In the genomic region with DNA sequence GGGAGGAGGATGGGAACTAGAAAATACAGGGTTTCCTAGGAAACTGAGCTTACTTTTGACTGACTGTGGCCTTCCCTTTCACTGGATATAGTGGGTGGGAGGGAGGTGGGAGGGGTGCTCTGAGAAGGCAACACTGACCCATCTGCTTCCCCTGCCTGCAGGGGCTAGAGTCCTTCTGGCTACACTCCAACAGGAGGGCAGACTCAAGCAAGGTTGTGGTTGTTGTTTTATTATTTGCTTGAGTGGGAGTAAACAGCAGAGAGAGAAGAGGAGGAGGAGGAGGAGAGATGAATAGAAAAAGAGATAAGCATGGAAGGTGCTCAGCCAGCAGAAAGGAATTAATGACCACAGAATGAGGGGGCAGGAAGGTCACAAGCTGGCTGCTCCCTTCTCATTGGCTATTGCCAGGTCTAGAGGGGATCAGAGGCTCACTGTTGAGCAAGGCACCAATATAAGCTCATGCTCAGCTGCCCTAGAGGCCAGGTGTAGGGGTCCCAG, we compare ENCODE assay signal across 16 cellular contexts.
DNase-seq lines count a peak whose midpoint lies in the region; ATAC-seq and TF ChIP-seq lines count a peak whose summit lies in the region.
"Had no signal": no experiment of that assay in that cellular context is flagged by ENCODE, and none has a peak within 500 bp of the region (broad histone marks: within the 10 kb centered on the region; RNA-seq: fewer than 3 reads in every experiment).

No MANE protein-coding gene starts in this region.

- no peak overlapping the region for H3K14ac ChIP-seq in neuronal stem cell (ENCODE audit: low read length)

- no peak overlapping the region for H3K23ac ChIP-seq in neuronal stem cell (ENCODE audit: low read depth, low read length, poor library complexity)

- no peak overlapping the region for H3K4me2 ChIP-seq in neuronal stem cell (ENCODE audit: insufficient read depth, low read length, poor library complexity, severe bottlenecking)
- H3K4me2 ChIP-seq: BLaER1 had no signal

- no peaks in the 10 kb centered on the region for H3K9me3 ChIP-seq in HEK293 (ENCODE audit: control insufficient read depth, insufficient read depth, low read depth, low read length)
- no peaks in the 10 kb centered on the region for H3K9me3 ChIP-seq in neuronal stem cell (replicated peaks in 1 of 2; ENCODE audit: control insufficient read depth in 2 of 2, insufficient read depth in 1 of 2, low read depth in 1 of 2, low read length in 2 of 2)
- H3K9me3 ChIP-seq: adrenal gland, colonic mucosa, prostate gland had no signal

- H3K4me1 ChIP-seq in HEK293 (ENCODE audit: control insufficient read depth, insufficient read depth, low read length) (peaks cover 4% of the 10 kb centered on the region), neuronal stem cell (ENCODE audit: control insufficient read depth in 2 of 2, insufficient read depth in 1 of 2, low read depth in 1 of 2, low read length in 2 of 2) (peaks cover 30% of the 10 kb centered on the region in 2 donors)
- H3K4me1 ChIP-seq: adrenal gland, colonic mucosa, prostate gland had no signal

- H3K4me3 ChIP-seq in HEK293 (ENCODE audit: low read depth, low read length) (no peak overlapping the region), neuronal stem cell (ENCODE audit: low read length in 2 of 2) (no peak overlapping the region)
- H3K4me3 ChIP-seq: adrenal gland, BLaER1, colonic mucosa, prostate gland had no signal

- no peak overlapping the region for H3K9ac ChIP-seq in neuronal stem cell (ENCODE audit: low read depth, low read length, poor library complexity)
- H3K9ac ChIP-seq: BLaER1 had no signal

- H2BK5ac ChIP-seq in neuronal stem cell (ENCODE audit: low read length): no peak overlapping the region

- CTCF ChIA-PET in HEK293 (lab: Yijun Ruan, JAX): interaction anchor here (0.6 to 1.1 kb wide), 3 partner anchors 11 to 114 kb away, joined by 3 read pairs; no protein-coding TSS in a partner anchor

- H4K91ac ChIP-seq in neuronal stem cell (ENCODE audit: low read depth, low read length, poor library complexity): no peak overlapping the region

- no peak for ATAC-seq in HG03159 (IDR thresholded peaks at IDR 0.05; ENCODE audit: unreplicated experiment)
- ATAC-seq: activated CD4-positive, alpha-beta T cell treated with anti-CD3 and anti-CD28 coated beads for 36 hours; stimulated activated naive B cell treated with anti-CD40 and anti-IgM and Interleukin-4, amounts not matched to agents 10 μg/mL and 1 μg/mL and 100 μg/mL, for 72 hours had no signal

- no peak for TF ChIP-seq CTCF in HEK293 (tag by site-specific recombination; IDR thresholded peaks at IDR 0.05)

- no peak overlapping the region for H2AK5ac ChIP-seq in neuronal stem cell (ENCODE audit: low read depth, low read length)

- no peaks in the 10 kb centered on the region for H3K36me3 ChIP-seq in HEK293 (ENCODE audit: control insufficient read depth in 2 of 2, insufficient read depth in 1 of 2, low read length in 2 of 2)
- H3K36me3 ChIP-seq in neuronal stem cell (replicated peaks in 1 of 2; ENCODE audit: control insufficient read depth in 2 of 2, insufficient read depth in 2 of 2, low read length in 2 of 2): peaks cover under 1 to 22% of the 10 kb centered on the region in 2 donors
- H3K36me3 ChIP-seq: adrenal gland, colonic mucosa, prostate gland had no signal

- no peak overlapping the region for H2BK120ac ChIP-seq in neuronal stem cell (ENCODE audit: low read depth, low read length)

- H3K79me1 ChIP-seq in neuronal stem cell (ENCODE audit: low read depth, low read length): no peaks in the 10 kb centered on the region

- no peak overlapping the region for H3K18ac ChIP-seq in neuronal stem cell (ENCODE audit: low read length)

- no peak overlapping the region for H2AFZ ChIP-seq in neuronal stem cell (ENCODE audit: low read length)

- H3K4ac ChIP-seq in neuronal stem cell (ENCODE audit: low read length): no peak overlapping the region

- no peak overlapping the region for H2BK12ac ChIP-seq in neuronal stem cell (ENCODE audit: low read length)

- DNase-seq in NCI-H2171 (lab: John Stamatoyannopoulos, UW) (peak; percentile 45), neuronal stem cell (ENCODE audit: low spot score) (peak; percentile 47), DMS153 treated with DMSO at 0.1 percent for 48 hours (lab: John Stamatoyannopoulos, UW; ENCODE audit: unreplicated experiment) (no peak), GM19240 (ENCODE audit: insufficient read length, low spot score) (no peak)
- no peak for DNase-seq in stimulated activated CD4-positive, alpha-beta T cell treated with anti-CD3 and anti-CD28 coated beads, Interleukin-12 subunit alpha, Interleukin-12 subunit beta, amount 100 ng/mL, for 4 hours
- DNase-seq: activated CD4-positive, alpha-beta T cell treated with anti-CD3 and anti-CD28 coated beads for 36 hours; adrenal gland; colonic mucosa; NCI-H1436; stimulated activated CD4-positive, alpha-beta T cell treated with anti-CD3 and anti-CD28 coated beads, Interleukin-4, amount 100 ng/mL, for 1 hour; stimulated activated naive B cell treated with anti-CD40 and anti-IgM and Interleukin-4, amounts not matched to agents 10 μg/mL and 1 μg/mL and 100 μg/mL, for 72 hours had no signal

- no peak overlapping the region for H4K8ac ChIP-seq in neuronal stem cell (ENCODE audit: low read depth, low read length)

- POLR2A ChIA-PET in HEK293 (lab: Yijun Ruan, JAX): interaction anchor here (1.1 to 1.2 kb wide), 2 partner anchors 17 kb away, joined by 3 to 5 read pairs; no protein-coding TSS in a partner anchor

- no peak overlapping the region for H3K27ac ChIP-seq in HEK293 (ENCODE audit: extremely low read depth, low read depth, low read length)
- H3K27ac ChIP-seq in cingulate gyrus (ENCODE audit: low read depth, low read length): peak overlapping the region; percentile 55
- peak overlapping the region; percentile 88 for H3K27ac ChIP-seq in neuronal stem cell (replicated peaks; ENCODE audit: low read length)
- H3K27ac ChIP-seq: adrenal gland, BLaER1, colonic mucosa, prostate gland had no signal

- H2BK15ac ChIP-seq in neuronal stem cell (ENCODE audit: low read length): no peak overlapping the region

- no peaks in the 10 kb centered on the region for H3K27me3 ChIP-seq in neuronal stem cell (ENCODE audit: control insufficient read depth in 3 of 3, insufficient read depth in 3 of 3, low read depth in 1 of 3, low read length in 3 of 3)
- H3K27me3 ChIP-seq: adrenal gland, BLaER1, colonic mucosa had no signal

TF ChIP-seq in HEK293, 187 proteins besides CTCF, POLR2A, EP300 and RAD21:
- TF ChIP-seq ZBTB17 (tag by site-specific recombination; IDR thresholded peaks at IDR 0.05): no peak
- TF ChIP-seq ZNF211 (tag by site-specific recombination; IDR thresholded peaks at IDR 0.05; ENCODE audit: low read depth): no peak
- TF ChIP-seq ZFHX2 (tag by site-specific recombination; conservative IDR thresholded peaks at IDR 0.05): peak; percentile 100
- TF ChIP-seq EGR2 (tag by site-specific recombination; IDR thresholded peaks at IDR 0.05; ENCODE audit: low read depth): peak; percentile 100
- TF ChIP-seq ZNF133 (tag by site-specific recombination; IDR thresholded peaks at IDR 0.05): no peak
- TF ChIP-seq, protein P1, sequence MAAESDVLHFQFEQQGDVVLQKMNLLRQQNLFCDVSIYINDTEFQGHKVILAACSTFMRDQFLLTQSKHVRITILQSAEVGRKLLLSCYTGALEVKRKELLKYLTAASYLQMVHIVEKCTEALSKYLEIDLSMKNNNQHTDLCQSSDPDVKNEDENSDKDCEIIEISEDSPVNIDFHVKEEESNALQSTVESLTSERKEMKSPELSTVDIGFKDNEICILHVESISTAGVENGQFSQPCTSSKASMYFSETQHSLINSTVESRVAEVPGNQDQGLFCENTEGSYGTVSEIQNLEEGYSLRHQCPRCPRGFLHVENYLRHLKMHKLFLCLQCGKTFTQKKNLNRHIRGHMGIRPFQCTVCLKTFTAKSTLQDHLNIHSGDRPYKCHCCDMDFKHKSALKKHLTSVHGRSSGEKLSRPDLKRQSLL (tag by site-specific recombination; IDR thresholded peaks at IDR 0.05): no peak
- TF ChIP-seq RBAK (tag by site-specific recombination; IDR thresholded peaks at IDR 0.05): no peak
- TF ChIP-seq, protein P2, sequence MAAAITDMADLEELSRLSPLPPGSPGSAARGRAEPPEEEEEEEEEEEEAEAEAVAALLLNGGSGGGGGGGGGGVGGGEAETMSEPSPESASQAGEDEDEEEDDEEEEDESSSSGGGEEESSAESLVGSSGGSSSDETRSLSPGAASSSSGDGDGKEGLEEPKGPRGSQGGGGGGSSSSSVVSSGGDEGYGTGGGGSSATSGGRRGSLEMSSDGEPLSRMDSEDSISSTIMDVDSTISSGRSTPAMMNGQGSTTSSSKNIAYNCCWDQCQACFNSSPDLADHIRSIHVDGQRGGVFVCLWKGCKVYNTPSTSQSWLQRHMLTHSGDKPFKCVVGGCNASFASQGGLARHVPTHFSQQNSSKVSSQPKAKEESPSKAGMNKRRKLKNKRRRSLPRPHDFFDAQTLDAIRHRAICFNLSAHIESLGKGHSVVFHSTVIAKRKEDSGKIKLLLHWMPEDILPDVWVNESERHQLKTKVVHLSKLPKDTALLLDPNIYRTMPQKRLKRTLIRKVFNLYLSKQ (tag by site-specific recombination; IDR thresholded peaks at IDR 0.05; ENCODE audit: borderline replicate concordance): no peak
- TF ChIP-seq ZNF76 (tag by site-specific recombination; IDR thresholded peaks at IDR 0.05; ENCODE audit: borderline replicate concordance, low read depth): no peak
- TF ChIP-seq MZF1 (tag by site-specific recombination; IDR thresholded peaks at IDR 0.05; ENCODE audit: borderline replicate concordance): peak; percentile 79; the same call in 1 of the 2 replicates
- no peak for TF ChIP-seq ZNF776 (tag by site-specific recombination; IDR thresholded peaks at IDR 0.05; ENCODE audit: borderline replicate concordance)
- TF ChIP-seq REPIN1 (tag by site-specific recombination; IDR thresholded peaks at IDR 0.05; ENCODE audit: low read depth): no peak
- TF ChIP-seq, protein P3, sequence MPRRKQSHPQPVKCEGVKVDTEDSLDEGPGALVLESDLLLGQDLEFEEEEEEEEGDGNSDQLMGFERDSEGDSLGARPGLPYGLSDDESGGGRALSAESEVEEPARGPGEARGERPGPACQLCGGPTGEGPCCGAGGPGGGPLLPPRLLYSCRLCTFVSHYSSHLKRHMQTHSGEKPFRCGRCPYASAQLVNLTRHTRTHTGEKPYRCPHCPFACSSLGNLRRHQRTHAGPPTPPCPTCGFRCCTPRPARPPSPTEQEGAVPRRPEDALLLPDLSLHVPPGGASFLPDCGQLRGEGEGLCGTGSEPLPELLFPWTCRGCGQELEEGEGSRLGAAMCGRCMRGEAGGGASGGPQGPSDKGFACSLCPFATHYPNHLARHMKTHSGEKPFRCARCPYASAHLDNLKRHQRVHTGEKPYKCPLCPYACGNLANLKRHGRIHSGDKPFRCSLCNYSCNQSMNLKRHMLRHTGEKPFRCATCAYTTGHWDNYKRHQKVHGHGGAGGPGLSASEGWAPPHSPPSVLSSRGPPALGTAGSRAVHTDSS (tag by site-specific recombination; IDR thresholded peaks at IDR 0.05): peak; percentile 39; the same call in 1 of the 2 replicates
- TF ChIP-seq ZNF366 (tag by site-specific recombination; conservative IDR thresholded peaks at IDR 0.05): 0 out of 2 replicates have a peak, but pooled peaks have one; percentile 11
- no peak for TF ChIP-seq ZBTB48 (tag by site-specific recombination; IDR thresholded peaks at IDR 0.05)

Comparison
In these comparisons a context has a peak if more than half of its experiments do, and no peak if none do; other contexts are left out.
1. DNase-seq: peak in NCI-H2171 (single experiment) and neuronal stem cell (single experiment); none in DMS153 treated with DMSO at 0.1 percent for 48 hours (single experiment), stimulated activated CD4-positive, alpha-beta T cell treated with anti-CD3 and anti-CD28 coated beads, Interleukin-12 subunit alpha, Interleukin-12 subunit beta, amount 100 ng/mL, for 4 hours (single experiment) and GM19240 (single experiment).